ENCODE assay signal across 1 cellular context in genomic region chr7:117010375-117011133, GRCh38.
TF ChIP-seq lines count a peak whose summit lies in the region.

No MANE protein-coding gene starts in this region.

TF ChIP-seq in GM12878, 131 proteins besides CTCF, POLR2A, EP300 and RAD21 (continued from another document):
- TF ChIP-seq ZNF592 (IDR thresholded peaks at IDR 0.05) (no peak), POLR2AphosphoS5 (IDR thresholded peaks at IDR 0.05; ENCODE audit: low read length) (peak; percentile 12; the same call in 1 of the 2 replicates), TARDBP (IDR thresholded peaks at IDR 0.05; ENCODE audit: borderline replicate concordance) (no peak), STAT3 (IDR thresholded peaks at IDR 0.05; ENCODE audit: low read depth, low read length) (no peak), GABPA (IDR thresholded peaks at IDR 0.05; ENCODE audit: low read depth) (peak; percentile 43; the same call in 1 of the 2 replicates), MAX (IDR thresholded peaks at IDR 0.05; ENCODE audit: low read depth, low read length) (no peak), RUNX3 (IDR thresholded peaks at IDR 0.05; ENCODE audit: low read length) (peak; percentile 84), MTA2 (IDR thresholded peaks at IDR 0.05; ENCODE audit: low read depth) (peak; percentile 77), POU2F2 (IDR thresholded peaks at IDR 0.05; ENCODE audit: borderline replicate concordance, low read depth, low read length) (peak; percentile 59; the same call in 2 of the 3 replicates)
